In genomic region chr3:150097588-150097890, GRCh38 we compare ENCODE assay signal across 9 cellular contexts.
DNase-seq lines count a peak whose midpoint lies in the region; ATAC-seq and TF ChIP-seq lines count a peak whose summit lies in the region.
"Had no signal": no experiment of that assay in that cellular context is flagged by ENCODE, and none has a peak within 500 bp of the region (broad histone marks: within the 10 kb centered on the region; RNA-seq: fewer than 3 reads in every experiment).

No MANE protein-coding gene starts in this region.

- in situ Hi-C loops in mammary epithelial cell (cut with MboI; ENCODE audit: low sequenced_read_pairs in 2 of 2), result no loop called here

- TF ChIP-seq CTCF in mammary epithelial cell (conservative IDR thresholded peaks at IDR 0.05 in 1 of 2, IDR thresholded peaks at IDR 0.05 in 1 of 2; ENCODE audit: extremely low read depth in 1 of 2, insufficient read depth in 1 of 2, low read depth in 1 of 2, low read length in 2 of 2) (no peak), smooth muscle cell (IDR thresholded peaks at IDR 0.05; ENCODE audit: borderline replicate concordance, insufficient read depth, poor library complexity, severe bottlenecking) (no peak), MM.1S (IDR thresholded peaks at IDR 0.05; ENCODE audit: low read length) (no peak), Peyer's patch (IDR thresholded peaks at IDR 0.05) (no peak)

- no peak for TF ChIP-seq POLR2A in Peyer's patch (IDR thresholded peaks at IDR 0.05)

- no peaks in the 10 kb centered on the region for H3K9me3 ChIP-seq in mammary epithelial cell (replicated peaks; ENCODE audit: insufficient read depth, low read length)
- H3K9me3 ChIP-seq in smooth muscle cell (replicated peaks; ENCODE audit: low read depth), result no peaks in the 10 kb centered on the region
- no peaks in the 10 kb centered on the region for H3K9me3 ChIP-seq in MM.1S (replicated peaks; ENCODE audit: insufficient read depth, low read length)
- no peaks in the 10 kb centered on the region for H3K9me3 ChIP-seq in Peyer's patch
- H3K9me3 ChIP-seq: pancreas had no signal

- no TSS peak for BruUV-seq in mammary epithelial cell (replicated peaks; lab: Mats Ljungman, UMichigan)

- no peaks in the 10 kb centered on the region for H3K27me3 ChIP-seq in mammary epithelial cell (ENCODE audit: insufficient read depth, low read length)
- H3K27me3 ChIP-seq in smooth muscle cell (ENCODE audit: low read depth), result no peaks in the 10 kb centered on the region
- no peaks in the 10 kb centered on the region for H3K27me3 ChIP-seq in MM.1S (replicated peaks; ENCODE audit: insufficient read depth, low read length)
- H3K27me3 ChIP-seq in Peyer's patch, result no peaks in the 10 kb centered on the region
- H3K27me3 ChIP-seq: pancreas had no signal

- intact Hi-C loops in mammary epithelial cell (cut with micrococcal nuclease), result no loop called here

- H4K20me1 ChIP-seq in mammary epithelial cell (ENCODE audit: insufficient read depth, low read length) (no peaks in the 10 kb centered on the region), smooth muscle cell (ENCODE audit: low read depth) (no peaks in the 10 kb centered on the region), MM.1S (ENCODE audit: insufficient read depth, low read length) (no peaks in the 10 kb centered on the region)

- H3K4me1 ChIP-seq in mammary epithelial cell (ENCODE audit: insufficient read depth, low read length), result peaks cover 36% of the 10 kb centered on the region
- H3K4me1 ChIP-seq in smooth muscle cell (ENCODE audit: low read depth), result peaks cover 21% of the 10 kb centered on the region
- H3K4me1 ChIP-seq in MM.1S (ENCODE audit: low read length), result peaks cover 16% of the 10 kb centered on the region
- no peaks in the 10 kb centered on the region for H3K4me1 ChIP-seq in Peyer's patch
- H3K4me1 ChIP-seq: pancreas had no signal

- H3K9ac ChIP-seq in mammary epithelial cell (ENCODE audit: insufficient read depth, low read length) (no peak overlapping the region), smooth muscle cell (ENCODE audit: low read depth) (no peak overlapping the region), MM.1S (ENCODE audit: low read length) (no peak overlapping the region)

- H3K4me2 ChIP-seq in mammary epithelial cell (ENCODE audit: insufficient read depth, low read depth, low read length) (peak overlapping the region; percentile 11), smooth muscle cell (peak overlapping the region; percentile 31), MM.1S (ENCODE audit: low read depth, low read length) (no peak overlapping the region)

- 77% methylated on average over 4 of the region's 4 CpGs for WGBS in mammary epithelial cell (ENCODE audit: low coverage, missing lambda C conversion rate)
- WGBS in smooth muscle cell (ENCODE audit: low lambda C conversion rate), result 38% methylated on average over 4 of the region's 4 CpGs

- H3K27ac ChIP-seq in mammary epithelial cell (ENCODE audit: insufficient read depth, low read depth, low read length) (no peak overlapping the region), smooth muscle cell (ENCODE audit: low read depth) (peak overlapping the region; percentile 36), MM.1S (ENCODE audit: low read length) (no peak overlapping the region), Peyer's patch (no peak overlapping the region)
- H3K27ac ChIP-seq: pancreas had no signal

- no peaks in the 10 kb centered on the region for H3K9me2 ChIP-seq in MM.1S (replicated peaks; ENCODE audit: insufficient read depth, low read length)

- DNase-seq in mammary epithelial cell (peak; percentile 70), smooth muscle cell (lab: John Stamatoyannopoulos, UW; ENCODE audit: unreplicated experiment) (no peak), MM.1S (no peak), Peyer's patch (no peak)
- DNase-seq: NCI-H2171 treated with DMSO at 0.1 percent for 48 hours, pancreas had no signal

- H3K4me3 ChIP-seq in mammary epithelial cell (replicated peaks in 1 of 3; ENCODE audit: insufficient read depth in 1 of 3, low read depth in 2 of 3, low read length in 3 of 3) (no peak overlapping the region), smooth muscle cell (no peak overlapping the region), MM.1S (ENCODE audit: low read length) (no peak overlapping the region), Peyer's patch (no peak overlapping the region)
- H3K4me3 ChIP-seq: pancreas had no signal

- ATAC-seq in GM21529 (IDR thresholded peaks at IDR 0.05; ENCODE audit: unreplicated experiment) (peak; percentile 51), HG03442 (IDR thresholded peaks at IDR 0.05; ENCODE audit: unreplicated experiment) (peak; percentile 66), GM19452 (IDR thresholded peaks at IDR 0.05; ENCODE audit: unreplicated experiment) (no peak)
- ATAC-seq: pancreas had no signal

- dilution Hi-C loops in mammary epithelial cell (cut with HindIII; ENCODE audit: low sequenced_read_pairs), result no loop called here

- H3K79me2 ChIP-seq in mammary epithelial cell (ENCODE audit: insufficient read depth, low read length) (no peaks in the 10 kb centered on the region), smooth muscle cell (ENCODE audit: low read depth) (no peaks in the 10 kb centered on the region), MM.1S (ENCODE audit: low read length) (no peaks in the 10 kb centered on the region)

- CTCF ChIA-PET in mammary epithelial cell (lab: Charles Lee; ENCODE audit: low non-redundant PET), result no interaction called here

- H2AFZ ChIP-seq in mammary epithelial cell (ENCODE audit: low read depth, low read length) (no peak overlapping the region), smooth muscle cell (ENCODE audit: low read depth) (no peak overlapping the region), MM.1S (ENCODE audit: low read length) (no peak overlapping the region)

- H3K36me3 ChIP-seq in mammary epithelial cell (ENCODE audit: insufficient read depth, low read length) (no peaks in the 10 kb centered on the region), smooth muscle cell (ENCODE audit: low read depth) (no peaks in the 10 kb centered on the region), MM.1S (replicated peaks; ENCODE audit: insufficient read depth, low read length) (no peaks in the 10 kb centered on the region), Peyer's patch (no peaks in the 10 kb centered on the region)
- H3K36me3 ChIP-seq: pancreas had no signal

- H3F3A ChIP-seq in smooth muscle cell (ENCODE audit: low read depth) (peaks cover 7% of the 10 kb centered on the region), MM.1S (ENCODE audit: insufficient read depth, low read length) (no peaks in the 10 kb centered on the region)
